18 cellular contexts compared by ENCODE assay signal in the genomic region with DNA sequence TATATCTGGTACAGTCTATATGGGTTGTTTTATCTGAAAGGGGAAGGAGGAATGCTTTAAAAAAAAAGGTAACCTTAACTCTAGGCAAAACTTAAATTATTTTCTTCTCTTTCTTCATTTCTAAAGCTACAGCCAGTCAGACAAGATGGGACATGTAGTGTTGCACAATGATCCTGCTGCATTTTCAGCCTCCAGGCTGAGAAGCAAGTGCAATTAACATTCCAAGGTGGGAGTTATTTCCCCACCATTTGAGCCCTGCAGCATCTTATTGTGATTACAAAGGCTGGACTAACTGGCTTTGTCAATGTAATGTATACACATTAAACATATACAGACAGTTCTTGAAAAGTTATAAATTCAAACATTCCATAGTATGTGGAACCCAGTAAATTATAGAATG. TPM values are rescaled to one million over a fixed set of nuclear protein-coding genes. Genes with fewer than 3 reads are reported as not detected.
DNase-seq lines count a peak whose midpoint lies in the region; ATAC-seq and TF ChIP-seq lines count a peak whose summit lies in the region.
"Had no signal": no experiment of that assay in that cellular context is flagged by ENCODE, and none has a peak within 500 bp of the region (broad histone marks: within the 10 kb centered on the region; RNA-seq: fewer than 3 reads in every experiment).

No MANE protein-coding gene starts in this region.

- H3K36me3 ChIP-seq in A673 (ENCODE audit: insufficient read depth, low read length, poor library complexity, severe bottlenecking), result no peaks in the 10 kb centered on the region
- H3K36me3 ChIP-seq: BE2C had no signal

- DNase-seq in A673 (ENCODE audit: low spot score) (peak; percentile 73), GM04504 (ENCODE audit: low read depth) (peak; percentile 53), T1000 (lab: John Stamatoyannopoulos, UW) (peak; percentile 8), foreskin fibroblast (peak; percentile 22 to 65), erythroblast (lab: John Stamatoyannopoulos, UW) (no peak), immature natural killer cell (no peak)
- no peak for DNase-seq in activated CD8-positive, alpha-beta memory T cell treated with anti-CD3 and anti-CD28 coated beads, Interleukin-2, amount 50 U/mL, for 48 hours
- DNase-seq: BE2C; DMS79 treated with DMSO at 0.1 percent for 48 hours; mucosa of descending colon; NCI-H1436; NCI-H748 treated with DMSO at 0.1 percent for 48 hours; posterior cingulate gyrus; Right ventricle myocardium superior; stimulated activated CD4-positive, alpha-beta T cell treated with anti-CD3 and anti-CD28 coated beads, Interleukin-1b, Interleukin-23, amount 100 ng/mL, for 48 hours had no signal

- H3K9me3 ChIP-seq in A673 (ENCODE audit: low read depth, low read length, poor library complexity, severe bottlenecking), result no peaks in the 10 kb centered on the region
- H3K9me3 ChIP-seq: BE2C, mucosa of descending colon had no signal

- H3K27ac Mint-ChIP-seq in immature natural killer cell, result no peak overlapping the region
- H3K27ac Mint-ChIP-seq: activated naive CD8-positive, alpha-beta T cell had no signal

- H3K4me1 ChIP-seq in A673 (ENCODE audit: insufficient read depth, low read length, poor library complexity, severe bottlenecking), result peaks cover 10% of the 10 kb centered on the region
- H3K4me1 ChIP-seq: BE2C had no signal

- no peak overlapping the region for H3K4me3 Mint-ChIP-seq in immature natural killer cell
- H3K4me3 Mint-ChIP-seq: activated naive CD8-positive, alpha-beta T cell had no signal

- no peak for TF ChIP-seq POLR2A in erythroblast (IDR thresholded peaks at IDR 0.05; ENCODE audit: low read length)

- no TSS peak for BruUV-seq in A673 (replicated peaks; lab: Mats Ljungman, UMichigan)

- CTCF ChIA-PET in A673 (lab: Charles Lee), result no interaction called here

- no peak overlapping the region for H3K4me3 ChIP-seq in A673 (ENCODE audit: low read depth, low read length, poor library complexity, severe bottlenecking)
- H3K4me3 ChIP-seq in foreskin fibroblast (ENCODE audit: low read depth in 1 of 2, low read length in 2 of 2), result no peak overlapping the region
- H3K4me3 ChIP-seq: mucosa of descending colon had no signal

- no peaks in the 10 kb centered on the region for H3K27me3 ChIP-seq in A673 (replicated peaks; ENCODE audit: insufficient read depth, low read depth, low read length, poor library complexity)
- H3K27me3 ChIP-seq: BE2C had no signal

- H3K27ac ChIP-seq in A673 (ENCODE audit: low read depth, low read length, poor library complexity, severe bottlenecking), result no peak overlapping the region
- H3K27ac ChIP-seq: VCaP had no signal

- no peaks in the 10 kb centered on the region for H3K4me1 Mint-ChIP-seq in immature natural killer cell

- POLR2A ChIA-PET in A673 (lab: Charles Lee; ENCODE audit: low non-redundant PET), result no interaction called here

- H3K36me3 Mint-ChIP-seq in immature natural killer cell, result no peaks in the 10 kb centered on the region
- H3K36me3 Mint-ChIP-seq: activated naive CD8-positive, alpha-beta T cell had no signal

- intact Hi-C loops in A673 (cut with micrococcal nuclease; ENCODE audit: unreplicated experiment), result no loop called here

- TF ChIP-seq CTCF in A673 (conservative IDR thresholded peaks at IDR 0.05; ENCODE audit: low read depth, low read length) (no peak), foreskin fibroblast (IDR thresholded peaks at IDR 0.05; ENCODE audit: low read depth, low read length) (no peak)

- H3K27me3 Mint-ChIP-seq in immature natural killer cell (ENCODE audit: low read depth in 3 of 3), result no peaks in the 10 kb centered on the region
- H3K27me3 Mint-ChIP-seq: activated naive CD8-positive, alpha-beta T cell had no signal

- no peaks in the 10 kb centered on the region for H3K9me3 Mint-ChIP-seq in immature natural killer cell

- no peak for ATAC-seq in HG03039 (IDR thresholded peaks at IDR 0.05; ENCODE audit: unreplicated experiment)
- ATAC-seq: mucosa of descending colon had no signal

RNA-seq across cellular contexts. Expression of a gene that starts 22.6 kb away (rescaled TPM):
- 32.1 and 36.5 TPM in 2 replicates for total RNA-seq in A673 (2021)
- polyA plus RNA-seq in immature natural killer cell, result 1 to 10 TPM; 2.1 to 4.7 (median 3.5) TPM

Comparison
In these comparisons a context has a peak if more than half of its experiments do, and no peak if none do; other contexts are left out.
1. DNase-seq: peak in A673 (single experiment), GM04504 (single experiment), T1000 (single experiment) and foreskin fibroblast (2 of 2); none in activated CD8-positive, alpha-beta memory T cell treated with anti-CD3 and anti-CD28 coated beads, Interleukin-2, amount 50 U/mL, for 48 hours (single experiment), erythroblast (0 of 2) and immature natural killer cell (0 of 3).